19 cellular contexts compared by ENCODE assay signal in the genomic region with DNA sequence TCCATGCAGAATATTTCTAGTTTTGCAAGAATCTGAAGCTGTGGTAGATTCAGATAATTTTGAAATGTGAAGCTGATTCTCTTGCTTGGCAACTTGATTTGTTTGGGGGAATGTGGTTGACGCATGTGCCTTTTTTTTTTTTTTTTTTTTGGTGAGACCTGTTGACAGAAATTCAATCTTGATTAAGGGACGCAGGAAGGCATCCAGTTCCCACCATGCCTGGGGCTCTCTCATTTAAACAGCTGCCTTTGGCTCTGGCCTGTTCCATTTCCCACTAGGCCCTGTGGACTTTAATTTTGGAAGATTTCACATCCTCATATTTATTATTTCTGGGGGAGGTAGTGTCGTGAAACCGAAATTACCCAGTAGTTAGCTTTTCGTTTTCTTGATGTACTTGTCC. TPM values are rescaled to one million over a fixed set of nuclear protein-coding genes. Genes with fewer than 3 reads are reported as not detected.
DNase-seq lines count a peak whose midpoint lies in the region; ATAC-seq and TF ChIP-seq lines count a peak whose summit lies in the region.
"Had no signal": no experiment of that assay in that cellular context is flagged by ENCODE, and none has a peak within 500 bp of the region (broad histone marks: within the 10 kb centered on the region; RNA-seq: fewer than 3 reads in every experiment).

No MANE protein-coding gene starts in this region.

- TF ChIP-seq EP300 in SK-N-SH (IDR thresholded peaks at IDR 0.05; ENCODE audit: borderline replicate concordance in 1 of 2, low read depth in 1 of 2, low read length in 1 of 2), result no peak

- H3K9me3 Mint-ChIP-seq in activated CD4-positive, alpha-beta memory T cell treated with anti-CD3 and anti-CD28 coated beads, Interleukin-2, amount 10 ng/mL, durations not matched to agents 7 days and 5 days, result no peaks in the 10 kb centered on the region
- H3K9me3 Mint-ChIP-seq in activated CD4-positive, alpha-beta memory T cell treated with anti-CD3 and anti-CD28 coated beads for 36 hours, result no peaks in the 10 kb centered on the region
- H3K9me3 Mint-ChIP-seq: activated naive CD4-positive, alpha-beta T cell treated with anti-CD3 and anti-CD28 coated beads, Interleukin-2, amount 50 U/mL, for 24 hours; neural progenitor cell had no signal

- 86% methylated on average over 5 of the region's 5 CpGs for WGBS in SK-N-SH (ENCODE audit: low lambda C conversion rate)

- no peaks in the 10 kb centered on the region for H3K27me3 ChIP-seq in SK-N-SH (ENCODE audit: insufficient read depth)
- no peaks in the 10 kb centered on the region for H3K27me3 ChIP-seq in skeletal muscle satellite cell (ENCODE audit: control insufficient read depth, insufficient read depth, low read length)
- H3K27me3 ChIP-seq: neural progenitor cell, stomach had no signal

- peak overlapping the region; percentile 35 for H2AFZ ChIP-seq in SK-N-SH (ENCODE audit: low read depth)
- H2AFZ ChIP-seq: neural progenitor cell had no signal

- H3K4me2 ChIP-seq in SK-N-SH (no peak overlapping the region), skeletal muscle satellite cell (ENCODE audit: low read length) (peak overlapping the region; percentile 71)
- H3K4me2 ChIP-seq: A549 had no signal

- H3K4me3 ChIP-seq in SK-N-SH (ENCODE audit: low read depth in 2 of 2, low read length in 1 of 2) (no peak overlapping the region), fibroblast of the aortic adventitia (ENCODE audit: low read depth, low read length) (no peak overlapping the region), skeletal muscle satellite cell (ENCODE audit: low read length) (no peak overlapping the region)
- H3K4me3 ChIP-seq: A549, neural progenitor cell, SK-N-MC, stomach had no signal

- H3K9ac ChIP-seq in SK-N-SH, result no peak overlapping the region
- peak overlapping the region; percentile 79 for H3K9ac ChIP-seq in skeletal muscle satellite cell (ENCODE audit: low read depth, low read length)
- H3K9ac ChIP-seq: neural progenitor cell had no signal

- no peak for DNase-seq in activated CD4-positive, alpha-beta memory T cell treated with anti-CD3 and anti-CD28 coated beads, Interleukin-2, amount 10 ng/mL, durations not matched to agents 7 days and 5 days
- DNase-seq in activated CD4-positive, alpha-beta memory T cell treated with anti-CD3 and anti-CD28 coated beads for 36 hours, result no peak
- peak; percentile 49 for DNase-seq in SK-N-SH
- peak; percentile 83 for DNase-seq in fibroblast of the aortic adventitia (ENCODE audit: low read depth)
- no peak for DNase-seq in UCSD-AML1 (lab: John Stamatoyannopoulos, UW; ENCODE audit: unreplicated experiment)
- DNase-seq: activated CD8-positive, alpha-beta memory T cell treated with anti-CD3 and anti-CD28 coated beads, Interleukin-2, amount 50 U/mL, for 4 hours; Caco-2; Kasumi-1; left colon; NCI-H2107; small intestine; stomach had no signal

- H3K27ac Mint-ChIP-seq in activated CD4-positive, alpha-beta memory T cell treated with anti-CD3 and anti-CD28 coated beads, Interleukin-2, amount 10 ng/mL, durations not matched to agents 7 days and 5 days, result peak overlapping the region; percentile 21
- no peak overlapping the region for H3K27ac Mint-ChIP-seq in activated CD4-positive, alpha-beta memory T cell treated with anti-CD3 and anti-CD28 coated beads for 36 hours
- H3K27ac Mint-ChIP-seq: activated naive CD4-positive, alpha-beta T cell treated with anti-CD3 and anti-CD28 coated beads, Interleukin-2, amount 50 U/mL, for 24 hours; neural progenitor cell had no signal

- H3K27me3 Mint-ChIP-seq in activated CD4-positive, alpha-beta memory T cell treated with anti-CD3 and anti-CD28 coated beads, Interleukin-2, amount 10 ng/mL, durations not matched to agents 7 days and 5 days, result no peaks in the 10 kb centered on the region
- no peaks in the 10 kb centered on the region for H3K27me3 Mint-ChIP-seq in activated CD4-positive, alpha-beta memory T cell treated with anti-CD3 and anti-CD28 coated beads for 36 hours
- H3K27me3 Mint-ChIP-seq: activated naive CD4-positive, alpha-beta T cell treated with anti-CD3 and anti-CD28 coated beads, Interleukin-2, amount 50 U/mL, for 24 hours had no signal

- peaks cover 14% of the 10 kb centered on the region for H4K20me1 ChIP-seq in SK-N-SH (ENCODE audit: insufficient read depth)

- no peaks in the 10 kb centered on the region for H3K9me2 ChIP-seq in SK-N-SH

- H3K4me1 Mint-ChIP-seq in activated CD4-positive, alpha-beta memory T cell treated with anti-CD3 and anti-CD28 coated beads, Interleukin-2, amount 10 ng/mL, durations not matched to agents 7 days and 5 days, result peaks cover 35% of the 10 kb centered on the region
- H3K4me1 Mint-ChIP-seq in activated CD4-positive, alpha-beta memory T cell treated with anti-CD3 and anti-CD28 coated beads for 36 hours (ENCODE audit: low read depth), result peaks cover 9% of the 10 kb centered on the region
- H3K4me1 Mint-ChIP-seq: activated naive CD4-positive, alpha-beta T cell treated with anti-CD3 and anti-CD28 coated beads, Interleukin-2, amount 50 U/mL, for 24 hours had no signal

- CTCF ChIA-PET in activated CD4-positive, alpha-beta memory T cell treated with anti-CD3 and anti-CD28 coated beads, Interleukin-2, amount 10 ng/mL, durations not matched to agents 7 days and 5 days (lab: Charles Lee), result interaction anchor here (1.1 to 2.1 kb wide), 2 partner anchors 24 to 114 kb away, joined by 3 to 9 read pairs; no protein-coding TSS in a partner anchor
- CTCF ChIA-PET in activated CD4-positive, alpha-beta memory T cell treated with anti-CD3 and anti-CD28 coated beads for 36 hours (lab: Charles Lee), result no interaction called here
- CTCF ChIA-PET in SK-N-SH (lab: Yijun Ruan, JAX), result interaction anchor here (0.8 to 5.2 kb wide), 5 partner anchors 24 to 135 kb away, joined by 3 to 30 read pairs (median 4); partner anchors contain the start of gene BCL2L1

- H3K9me3 ChIP-seq in SK-N-SH (no peaks in the 10 kb centered on the region), skeletal muscle satellite cell (replicated peaks; ENCODE audit: low read length) (no peaks in the 10 kb centered on the region)
- H3K9me3 ChIP-seq: A549, Caco-2, stomach had no signal

- H3K79me2 ChIP-seq in SK-N-SH (ENCODE audit: insufficient read depth), result peaks cover 100% of the 10 kb centered on the region

- TF ChIP-seq CTCF in SK-N-SH (IDR thresholded peaks at IDR 0.05) (no peak), fibroblast of the aortic adventitia (IDR thresholded peaks at IDR 0.05; ENCODE audit: insufficient read depth, low read length) (no peak)

- no peak for TF ChIP-seq RAD21 in SK-N-SH (IDR thresholded peaks at IDR 0.05; ENCODE audit: low read length)

- H3K36me3 ChIP-seq in SK-N-SH (replicated peaks in 1 of 2; ENCODE audit: control insufficient read depth in 1 of 2, insufficient read depth in 2 of 2, low read length in 1 of 2), result peaks cover 0 to 18% of the 10 kb centered on the region in 2 experiments
- peaks cover 6% of the 10 kb centered on the region for H3K36me3 ChIP-seq in skeletal muscle satellite cell (ENCODE audit: insufficient read depth, low read length)
- H3K36me3 ChIP-seq: stomach had no signal

- H3K4me3 Mint-ChIP-seq in activated CD4-positive, alpha-beta memory T cell treated with anti-CD3 and anti-CD28 coated beads, Interleukin-2, amount 10 ng/mL, durations not matched to agents 7 days and 5 days, result no peak overlapping the region
- no peak overlapping the region for H3K4me3 Mint-ChIP-seq in activated CD4-positive, alpha-beta memory T cell treated with anti-CD3 and anti-CD28 coated beads for 36 hours
- H3K4me3 Mint-ChIP-seq: activated naive CD4-positive, alpha-beta T cell treated with anti-CD3 and anti-CD28 coated beads, Interleukin-2, amount 50 U/mL, for 24 hours; neural progenitor cell had no signal

- intact Hi-C loops in activated CD4-positive, alpha-beta memory T cell treated with anti-CD3 and anti-CD28 coated beads for 36 hours (cut with micrococcal nuclease), result no loop called here

- peaks cover 7% of the 10 kb centered on the region for H3F3A ChIP-seq in SK-N-SH (replicated peaks; ENCODE audit: insufficient read depth)

- H3K4me1 ChIP-seq in SK-N-SH (ENCODE audit: control insufficient read depth in 1 of 2, insufficient read depth in 2 of 2, low read depth in 1 of 2, low read length in 1 of 2) (peaks cover 4 to 6% of the 10 kb centered on the region in 2 experiments; a peak in 1 of 4 replicates), skeletal muscle satellite cell (ENCODE audit: control insufficient read depth, insufficient read depth, low read length) (peaks cover 38% of the 10 kb centered on the region)
- H3K4me1 ChIP-seq: Caco-2, neural progenitor cell, stomach had no signal

- POLR2A ChIA-PET in activated CD4-positive, alpha-beta memory T cell treated with anti-CD3 and anti-CD28 coated beads, Interleukin-2, amount 10 ng/mL, durations not matched to agents 7 days and 5 days (lab: Charles Lee), result interaction anchor here (1.5 to 1.6 kb wide), 2 partner anchors 25 to 72 kb away, joined by 3 to 6 read pairs; partner anchors contain the start of gene BCL2L1
- POLR2A ChIA-PET in activated CD4-positive, alpha-beta memory T cell treated with anti-CD3 and anti-CD28 coated beads for 36 hours (lab: Charles Lee), result interaction anchor here (0.6 kb wide), 2 partner anchors 8 to 171 kb away, joined by 3 to 5 read pairs; no protein-coding TSS in a partner anchor
- POLR2A ChIA-PET in SK-N-SH (lab: Yijun Ruan, JAX), result no interaction called here

- peaks cover 52% of the 10 kb centered on the region for H3K36me3 Mint-ChIP-seq in activated CD4-positive, alpha-beta memory T cell treated with anti-CD3 and anti-CD28 coated beads, Interleukin-2, amount 10 ng/mL, durations not matched to agents 7 days and 5 days (ENCODE audit: low read depth)
- peaks cover 22% of the 10 kb centered on the region for H3K36me3 Mint-ChIP-seq in activated CD4-positive, alpha-beta memory T cell treated with anti-CD3 and anti-CD28 coated beads for 36 hours
- H3K36me3 Mint-ChIP-seq: activated naive CD4-positive, alpha-beta T cell treated with anti-CD3 and anti-CD28 coated beads, Interleukin-2, amount 50 U/mL, for 24 hours had no signal

- peak overlapping the region; percentile 16 to 36; a peak in 2 of 4 replicates for H3K27ac ChIP-seq in SK-N-SH (ENCODE audit: low read depth in 2 of 2, low read length in 1 of 2)
- H3K27ac ChIP-seq: A549, neural progenitor cell, SK-N-MC, stomach had no signal

- ATAC-seq in GM19035 (IDR thresholded peaks at IDR 0.05; ENCODE audit: unreplicated experiment) (no peak), HG02885 (IDR thresholded peaks at IDR 0.05; ENCODE audit: poor library complexity, unreplicated experiment) (no peak)
- ATAC-seq: A549, left colon had no signal

RNA-seq across cellular contexts. Expression of gene TPX2, which starts 8.6 kb away (rescaled TPM):
- total RNA-seq in activated CD4-positive, alpha-beta memory T cell treated with anti-CD3 and anti-CD28 coated beads, Interleukin-2, amount 10 ng/mL, durations not matched to agents 7 days and 5 days, result 100 to 1,000 TPM; 137 to 138 TPM
- total RNA-seq in activated CD4-positive, alpha-beta memory T cell treated with anti-CD3 and anti-CD28 coated beads for 36 hours, result 100 to 1,000 TPM; 149 TPM
- 14.4 and 17.1 TPM in 2 replicates for polyA plus RNA-seq in SK-N-SH (2012; rRNA removed)
- 19.1 and 20.2 TPM in 2 replicates for polyA plus RNA-seq in SK-N-SH (2012; cell fraction: cytosol; rRNA removed)
- polyA plus RNA-seq in SK-N-SH (2012; cell fraction: nucleus; rRNA removed), result 12.7 and 12.8 TPM in 2 replicates
- total RNA-seq in fibroblast of the aortic adventitia (ENCODE audit: low replicate concordance), result 6.2 and 91.1 TPM in 2 replicates
- 45.4 and 60.7 TPM in 2 replicates for total RNA-seq in skeletal muscle satellite cell (2012; rRNA removed)

RNA-seq across cellular contexts. Expression of gene BCL2L1, which starts 25.0 kb away (rescaled TPM):
- 10 to 100 TPM; 67.7 to 72.5 TPM for total RNA-seq in activated CD4-positive, alpha-beta memory T cell treated with anti-CD3 and anti-CD28 coated beads, Interleukin-2, amount 10 ng/mL, durations not matched to agents 7 days and 5 days
- 100 to 1,000 TPM; 126 to 129 TPM for total RNA-seq in activated CD4-positive, alpha-beta memory T cell treated with anti-CD3 and anti-CD28 coated beads for 36 hours
- polyA plus RNA-seq in SK-N-SH (2012; rRNA removed), result 99.9 and 103 TPM in 2 replicates
- polyA plus RNA-seq in SK-N-SH (2012; cell fraction: cytosol; rRNA removed), result 72.3 and 83.8 TPM in 2 replicates
- polyA plus RNA-seq in SK-N-SH (2012; cell fraction: nucleus; rRNA removed), result 61.3 and 62.2 TPM in 2 replicates
- total RNA-seq in fibroblast of the aortic adventitia (ENCODE audit: low replicate concordance), result 59.9 and 101 TPM in 2 replicates
- total RNA-seq in skeletal muscle satellite cell (2012; rRNA removed), result 158 and 187 TPM in 2 replicates

Comparison
In these comparisons a context has a peak if more than half of its experiments do, and no peak if none do; other contexts are left out.
1. DNase-seq: peak in SK-N-SH (single experiment) and fibroblast of the aortic adventitia (single experiment); none in activated CD4-positive, alpha-beta memory T cell treated with anti-CD3 and anti-CD28 coated beads, Interleukin-2, amount 10 ng/mL, durations not matched to agents 7 days and 5 days (single experiment), activated CD4-positive, alpha-beta memory T cell treated with anti-CD3 and anti-CD28 coated beads for 36 hours (single experiment) and UCSD-AML1 (single experiment).